In the genomic region with DNA sequence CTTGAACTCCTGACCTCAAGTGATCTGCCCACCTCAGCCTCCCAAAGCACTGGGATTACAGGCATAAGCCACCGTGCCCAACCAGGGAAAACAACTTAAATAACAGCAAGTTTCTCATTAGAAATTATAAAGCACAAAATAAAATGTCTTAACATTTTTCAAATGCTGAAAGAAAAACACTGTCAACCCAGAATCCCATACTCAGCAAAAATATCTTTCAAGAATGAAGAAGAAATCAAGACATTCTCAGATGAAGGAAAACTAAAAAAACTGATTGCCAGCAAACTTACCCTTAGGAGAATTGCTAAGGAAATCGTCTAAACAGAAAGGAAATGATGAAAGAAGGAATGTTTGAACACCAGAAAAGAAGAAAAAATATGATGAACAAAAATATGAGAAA, we compare ENCODE assay signal across 1 cellular context.
TF ChIP-seq lines count a peak whose summit lies in the region.

No MANE protein-coding gene starts in this region.

TF ChIP-seq in K562, 482 proteins besides CTCF, POLR2A, EP300 and RAD21 (continued from another document):
- TF ChIP-seq, protein P1, sequence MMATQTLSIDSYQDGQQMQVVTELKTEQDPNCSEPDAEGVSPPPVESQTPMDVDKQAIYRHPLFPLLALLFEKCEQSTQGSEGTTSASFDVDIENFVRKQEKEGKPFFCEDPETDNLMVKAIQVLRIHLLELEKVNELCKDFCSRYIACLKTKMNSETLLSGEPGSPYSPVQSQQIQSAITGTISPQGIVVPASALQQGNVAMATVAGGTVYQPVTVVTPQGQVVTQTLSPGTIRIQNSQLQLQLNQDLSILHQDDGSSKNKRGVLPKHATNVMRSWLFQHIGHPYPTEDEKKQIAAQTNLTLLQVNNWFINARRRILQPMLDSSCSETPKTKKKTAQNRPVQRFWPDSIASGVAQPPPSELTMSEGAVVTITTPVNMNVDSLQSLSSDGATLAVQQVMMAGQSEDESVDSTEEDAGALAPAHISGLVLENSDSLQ (IDR thresholded peaks at IDR 0.05), result no peak
- TF ChIP-seq FOXK2 (conservative IDR thresholded peaks at IDR 0.05 in 1 of 2, IDR thresholded peaks at IDR 0.05 in 1 of 2; ENCODE audit: low read depth in 2 of 2) (no peak), ZNF316 (IDR thresholded peaks at IDR 0.05) (peak; percentile 80), C11orf30 (IDR thresholded peaks at IDR 0.05; ENCODE audit: low read depth) (peak; percentile 43; the same call in 1 of the 2 replicates), CHD1 (IDR thresholded peaks at IDR 0.05; ENCODE audit: low read length) (no peak), PHTF2 (CRISPR knock-in tag; IDR thresholded peaks at IDR 0.05) (no peak), HNRNPLL (IDR thresholded peaks at IDR 0.05; ENCODE audit: low read depth, low read length, poor library complexity, severe bottlenecking) (no peak), POLR2AphosphoS5 (IDR thresholded peaks at IDR 0.05; ENCODE audit: control insufficient read depth, insufficient read depth, low read depth, low read length) (no peak), BCL6 (CRISPR knock-in tag; IDR thresholded peaks at IDR 0.05) (no peak), DPF2 (IDR thresholded peaks at IDR 0.05) (no peak)
- TF ChIP-seq, protein P2, sequence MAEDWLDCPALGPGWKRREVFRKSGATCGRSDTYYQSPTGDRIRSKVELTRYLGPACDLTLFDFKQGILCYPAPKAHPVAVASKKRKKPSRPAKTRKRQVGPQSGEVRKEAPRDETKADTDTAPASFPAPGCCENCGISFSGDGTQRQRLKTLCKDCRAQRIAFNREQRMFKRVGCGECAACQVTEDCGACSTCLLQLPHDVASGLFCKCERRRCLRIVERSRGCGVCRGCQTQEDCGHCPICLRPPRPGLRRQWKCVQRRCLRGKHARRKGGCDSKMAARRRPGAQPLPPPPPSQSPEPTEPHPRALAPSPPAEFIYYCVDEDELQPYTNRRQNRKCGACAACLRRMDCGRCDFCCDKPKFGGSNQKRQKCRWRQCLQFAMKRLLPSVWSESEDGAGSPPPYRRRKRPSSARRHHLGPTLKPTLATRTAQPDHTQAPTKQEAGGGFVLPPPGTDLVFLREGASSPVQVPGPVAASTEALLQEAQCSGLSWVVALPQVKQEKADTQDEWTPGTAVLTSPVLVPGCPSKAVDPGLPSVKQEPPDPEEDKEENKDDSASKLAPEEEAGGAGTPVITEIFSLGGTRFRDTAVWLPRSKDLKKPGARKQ (CRISPR knock-in tag; IDR thresholded peaks at IDR 0.05), result no peak
- TF ChIP-seq, protein P3, sequence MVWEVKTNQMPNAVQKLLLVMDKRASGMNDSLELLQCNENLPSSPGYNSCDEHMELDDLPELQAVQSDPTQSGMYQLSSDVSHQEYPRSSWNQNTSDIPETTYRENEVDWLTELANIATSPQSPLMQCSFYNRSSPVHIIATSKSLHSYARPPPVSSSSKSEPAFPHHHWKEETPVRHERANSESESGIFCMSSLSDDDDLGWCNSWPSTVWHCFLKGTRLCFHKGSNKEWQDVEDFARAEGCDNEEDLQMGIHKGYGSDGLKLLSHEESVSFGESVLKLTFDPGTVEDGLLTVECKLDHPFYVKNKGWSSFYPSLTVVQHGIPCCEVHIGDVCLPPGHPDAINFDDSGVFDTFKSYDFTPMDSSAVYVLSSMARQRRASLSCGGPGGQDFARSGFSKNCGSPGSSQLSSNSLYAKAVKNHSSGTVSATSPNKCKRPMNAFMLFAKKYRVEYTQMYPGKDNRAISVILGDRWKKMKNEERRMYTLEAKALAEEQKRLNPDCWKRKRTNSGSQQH (CRISPR knock-in tag; IDR thresholded peaks at IDR 0.05), result no peak
- TF ChIP-seq, protein P4, sequence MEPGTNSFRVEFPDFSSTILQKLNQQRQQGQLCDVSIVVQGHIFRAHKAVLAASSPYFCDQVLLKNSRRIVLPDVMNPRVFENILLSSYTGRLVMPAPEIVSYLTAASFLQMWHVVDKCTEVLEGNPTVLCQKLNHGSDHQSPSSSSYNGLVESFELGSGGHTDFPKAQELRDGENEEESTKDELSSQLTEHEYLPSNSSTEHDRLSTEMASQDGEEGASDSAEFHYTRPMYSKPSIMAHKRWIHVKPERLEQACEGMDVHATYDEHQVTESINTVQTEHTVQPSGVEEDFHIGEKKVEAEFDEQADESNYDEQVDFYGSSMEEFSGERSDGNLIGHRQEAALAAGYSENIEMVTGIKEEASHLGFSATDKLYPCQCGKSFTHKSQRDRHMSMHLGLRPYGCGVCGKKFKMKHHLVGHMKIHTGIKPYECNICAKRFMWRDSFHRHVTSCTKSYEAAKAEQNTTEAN (CRISPR knock-in tag; IDR thresholded peaks at IDR 0.05), result no peak
- TF ChIP-seq, protein P5, sequence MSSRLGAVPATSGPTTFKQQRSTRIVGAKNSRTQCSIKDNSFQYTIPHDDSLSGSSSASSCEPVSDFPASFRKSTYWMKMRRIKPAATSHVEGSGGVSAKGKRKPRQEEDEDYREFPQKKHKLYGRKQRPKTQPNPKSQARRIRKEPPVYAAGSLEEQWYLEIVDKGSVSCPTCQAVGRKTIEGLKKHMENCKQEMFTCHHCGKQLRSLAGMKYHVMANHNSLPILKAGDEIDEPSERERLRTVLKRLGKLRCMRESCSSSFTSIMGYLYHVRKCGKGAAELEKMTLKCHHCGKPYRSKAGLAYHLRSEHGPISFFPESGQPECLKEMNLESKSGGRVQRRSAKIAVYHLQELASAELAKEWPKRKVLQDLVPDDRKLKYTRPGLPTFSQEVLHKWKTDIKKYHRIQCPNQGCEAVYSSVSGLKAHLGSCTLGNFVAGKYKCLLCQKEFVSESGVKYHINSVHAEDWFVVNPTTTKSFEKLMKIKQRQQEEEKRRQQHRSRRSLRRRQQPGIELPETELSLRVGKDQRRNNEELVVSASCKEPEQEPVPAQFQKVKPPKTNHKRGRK (tag; IDR thresholded peaks at IDR 0.05), result no peak
